ENCODE assay signal across 8 cellular contexts in the genomic region with DNA sequence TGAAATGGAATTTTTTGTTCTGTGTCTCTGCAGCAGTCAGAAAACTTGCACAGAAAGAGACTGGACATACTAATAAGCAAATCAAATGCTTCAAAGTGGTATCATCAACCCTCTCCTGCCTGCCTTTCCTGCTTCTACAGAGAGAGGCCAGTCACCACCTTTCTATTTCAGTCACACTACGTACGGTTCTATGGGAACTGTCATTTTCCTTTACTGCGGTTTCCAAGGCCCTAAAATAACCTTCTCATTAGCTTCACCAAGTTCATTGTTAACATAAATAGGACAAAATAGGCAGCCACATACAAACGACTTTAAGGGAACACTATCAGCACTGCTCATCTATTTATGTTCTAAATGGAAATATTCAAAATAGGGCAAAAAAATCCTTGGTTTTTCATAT.
A peak's percentile ranks its signal among the peaks of the same experiment; 100 is the strongest.
DNase-seq lines count a peak whose midpoint lies in the region; ATAC-seq and TF ChIP-seq lines count a peak whose summit lies in the region.

No MANE protein-coding gene starts in this region.

- H3K27me3 Mint-ChIP-seq in activated CD4-positive, alpha-beta T cell treated with anti-CD3 and anti-CD28 coated beads, Interleukin-2, amount 10 ng/mL, durations not matched to agents 7 days and 5 days: no peaks in the 10 kb centered on the region
- no peaks in the 10 kb centered on the region for H3K27me3 Mint-ChIP-seq in stimulated activated naive B cell treated with anti-CD40 and anti-IgM and Interleukin-4, amounts not matched to agents 10 μg/mL and 1 μg/mL and 100 μg/mL, for 72 hours

- peaks cover 13% of the 10 kb centered on the region for H3K4me1 Mint-ChIP-seq in activated CD4-positive, alpha-beta T cell treated with anti-CD3 and anti-CD28 coated beads, Interleukin-2, amount 10 ng/mL, durations not matched to agents 7 days and 5 days
- peaks cover 28 to 42% of the 10 kb centered on the region in 2 donors for H3K4me1 Mint-ChIP-seq in stimulated activated naive B cell treated with anti-CD40 and anti-IgM and Interleukin-4, amounts not matched to agents 10 μg/mL and 1 μg/mL and 100 μg/mL, for 72 hours

- intact Hi-C loops in colonic mucosa (cut with DNase I): no loop called here

- H3K9me3 Mint-ChIP-seq in activated CD4-positive, alpha-beta T cell treated with anti-CD3 and anti-CD28 coated beads, Interleukin-2, amount 10 ng/mL, durations not matched to agents 7 days and 5 days: peaks cover 4% of the 10 kb centered on the region
- peaks cover 0 to 5% of the 10 kb centered on the region in 2 donors for H3K9me3 Mint-ChIP-seq in stimulated activated naive B cell treated with anti-CD40 and anti-IgM and Interleukin-4, amounts not matched to agents 10 μg/mL and 1 μg/mL and 100 μg/mL, for 72 hours

- no peaks in the 10 kb centered on the region for H3K9me3 ChIP-seq in colonic mucosa

- H3K36me3 ChIP-seq in colonic mucosa: no peaks in the 10 kb centered on the region

- H3K27ac Mint-ChIP-seq in activated CD4-positive, alpha-beta T cell treated with anti-CD3 and anti-CD28 coated beads, Interleukin-2, amount 10 ng/mL, durations not matched to agents 7 days and 5 days: peak overlapping the region; percentile 25
- peak overlapping the region; percentile 91 for H3K27ac Mint-ChIP-seq in stimulated activated naive B cell treated with anti-CD40 and anti-IgM and Interleukin-4, amounts not matched to agents 10 μg/mL and 1 μg/mL and 100 μg/mL, for 72 hours

- peak overlapping the region in 1 of 2 donors; percentile 61 for H3K9ac ChIP-seq in colonic mucosa (ENCODE audit: low read depth in 2 of 2, low read length in 2 of 2)

- DNase-seq in activated CD4-positive, alpha-beta T cell treated with anti-CD3 and anti-CD28 coated beads, Interleukin-2, amount 10 ng/mL, durations not matched to agents 7 days and 5 days: no peak
- DNase-seq in activated CD4-positive, alpha-beta T cell treated with anti-CD3 and anti-CD28 coated beads for 48 hours: no peak
- DNase-seq in colonic mucosa (no peak), NCI-H446 treated with DMSO at 0.1 percent for 48 hours (lab: John Stamatoyannopoulos, UW) (no peak), middle frontal gyrus (ENCODE audit: extremely low spot score, low spot score) (no peak)
- DNase-seq in stimulated activated naive B cell treated with anti-CD40 and anti-IgM and Interleukin-4, amounts not matched to agents 10 μg/mL and 1 μg/mL and 100 μg/mL, for 72 hours: no peak

- H3K27me3 ChIP-seq in colonic mucosa: no peaks in the 10 kb centered on the region

- POLR2A ChIA-PET in activated CD4-positive, alpha-beta T cell treated with anti-CD3 and anti-CD28 coated beads, Interleukin-2, amount 10 ng/mL, durations not matched to agents 7 days and 5 days (lab: Charles Lee): no interaction called here

- H3K27ac ChIP-seq in colonic mucosa: peak overlapping the region; percentile 44

- H3K4me1 ChIP-seq in colonic mucosa: no peaks in the 10 kb centered on the region

- ATAC-seq in HG03196 (IDR thresholded peaks at IDR 0.05; ENCODE audit: unreplicated experiment): peak; percentile 61
- ATAC-seq in stimulated activated naive B cell treated with anti-CD40 and anti-IgM and Interleukin-4, amounts not matched to agents 10 μg/mL and 1 μg/mL and 100 μg/mL, for 72 hours (replicated peaks): peak; percentile 75 to 82
- ATAC-seq in GM18867 (IDR thresholded peaks at IDR 0.05; ENCODE audit: unreplicated experiment): no peak

- H3K4me3 Mint-ChIP-seq in activated CD4-positive, alpha-beta T cell treated with anti-CD3 and anti-CD28 coated beads, Interleukin-2, amount 10 ng/mL, durations not matched to agents 7 days and 5 days: no peak overlapping the region
- peak overlapping the region in 1 of 2 donors; percentile 30 for H3K4me3 Mint-ChIP-seq in stimulated activated naive B cell treated with anti-CD40 and anti-IgM and Interleukin-4, amounts not matched to agents 10 μg/mL and 1 μg/mL and 100 μg/mL, for 72 hours

- CTCF ChIA-PET in activated CD4-positive, alpha-beta T cell treated with anti-CD3 and anti-CD28 coated beads, Interleukin-2, amount 10 ng/mL, durations not matched to agents 7 days and 5 days (lab: Charles Lee): interaction anchor here (1.4 kb wide), 1 partner anchor 9 kb away, joined by 4 read pairs; no protein-coding TSS in a partner anchor

- peaks cover 4% of the 10 kb centered on the region for H3K36me3 Mint-ChIP-seq in activated CD4-positive, alpha-beta T cell treated with anti-CD3 and anti-CD28 coated beads, Interleukin-2, amount 10 ng/mL, durations not matched to agents 7 days and 5 days (ENCODE audit: low read depth)
- peaks cover 10 to 19% of the 10 kb centered on the region in 2 donors for H3K36me3 Mint-ChIP-seq in stimulated activated naive B cell treated with anti-CD40 and anti-IgM and Interleukin-4, amounts not matched to agents 10 μg/mL and 1 μg/mL and 100 μg/mL, for 72 hours

- no peak overlapping the region for H3K4me3 ChIP-seq in colonic mucosa

- no peak for TF ChIP-seq CTCF in colonic mucosa (IDR thresholded peaks at IDR 0.05)
